ENCODE assay signal across 26 cellular contexts in the genomic region with DNA sequence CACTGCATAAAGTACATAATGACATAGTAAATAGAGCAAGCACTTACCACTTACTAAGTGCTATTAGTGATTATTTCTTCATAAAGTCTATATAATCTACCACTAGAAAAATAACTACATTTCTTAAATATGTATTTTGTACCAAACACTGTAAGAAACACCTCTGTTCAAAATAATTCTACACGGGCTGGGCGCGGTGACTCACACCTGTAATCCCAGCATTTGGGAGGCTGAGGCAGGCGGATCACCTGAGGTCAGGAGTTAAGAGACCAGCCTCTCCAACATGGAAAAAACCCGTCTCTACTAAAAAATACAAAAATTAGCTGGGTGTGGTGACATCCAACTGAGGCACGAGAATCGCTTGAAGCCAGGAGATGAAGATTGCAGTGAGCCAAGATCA.
"Had no signal": no experiment of that assay in that cellular context is flagged by ENCODE, and none has a peak within 500 bp of the region (broad histone marks: within the 10 kb centered on the region; RNA-seq: fewer than 3 reads in every experiment).

No MANE protein-coding gene starts in this region.

- H3K36me3 ChIP-seq: uterus had no signal

- H3K4me3 ChIP-seq: stomach, suprapubic skin, testis, thoracic aorta, thyroid gland, tibial artery, tibial nerve, transverse colon, upper lobe of left lung, upper lobe of right lung, uterus, vagina had no signal

- DNase-seq: stimulated activated CD4-positive, alpha-beta T cell treated with anti-CD3 and anti-CD28 coated beads, Interleukin-2, amount 100 ng/mL, for 48 hours; stimulated activated CD4-positive, alpha-beta T cell treated with anti-CD3 and anti-CD28 coated beads, Interleukin-4, amount 100 ng/mL, for 1 hour; stimulated activated CD4-positive, alpha-beta T cell treated with anti-CD3 and anti-CD28 coated beads, Interleukin-4, amount 100 ng/mL, for 24 hours; stimulated activated CD4-positive, alpha-beta T cell treated with anti-CD3 and anti-CD28 coated beads, Interleukin-4, amount 100 ng/mL, for 4 hours; stimulated activated CD8-positive, alpha-beta memory T cell treated with anti-CD3 and anti-CD28 coated beads, Interleukin-4, amount 100 ng/mL, for 48 hours; stimulated activated naive B cell treated with anti-CD40 and anti-IgM and Interleukin-4, amounts not matched to agents 10 μg/mL and 1 μg/mL and 100 μg/mL, for 72 hours; stimulated activated naive CD4-positive, alpha-beta T cell; stimulated activated naive CD4-positive, alpha-beta T cell treated with Interleukin-2 at 50 U/mL for 16 hours; stimulated activated naive CD8-positive, alpha-beta T cell treated with anti-CD3 and anti-CD28 coated beads, Interleukin-15, amount 100 ng/mL, for 72 hours; stimulated activated naive CD8-positive, alpha-beta T cell treated with anti-CD3 and anti-CD28 coated beads, Interleukin-15, Interleukin-2, amounts not matched to agents 100 U/mL and 50 U/mL, for 24 hours; stomach; substantia nigra; testis; thyroid gland; tibial artery; transverse colon; trophoblast cell; upper lobe of right lung; uterus had no signal

- H3K27me3 ChIP-seq: stomach, suprapubic skin, testis, thyroid gland, tibial artery, tibial nerve, transverse colon, upper lobe of left lung, upper lobe of right lung, uterus, vagina had no signal

- H3K4me1 ChIP-seq: stomach, suprapubic skin, testis, thyroid gland, tibial artery, tibial nerve, transverse colon, upper lobe of left lung, upper lobe of right lung, uterus, vagina had no signal

- H3K27ac ChIP-seq: stomach, suprapubic skin, testis, thoracic aorta, thyroid gland, tibial artery, tibial nerve, transverse colon, upper lobe of left lung, upper lobe of right lung, uterus, vagina had no signal

- H3K9me3 ChIP-seq: stomach, suprapubic skin, testis, thoracic aorta, thyroid gland, tibial artery, tibial nerve, transverse colon, upper lobe of left lung, upper lobe of right lung, uterus, vagina had no signal

- ATAC-seq: stimulated activated effector memory CD8-positive, alpha-beta T cell treated with anti-CD3 and anti-CD28 coated beads, Interleukin-12 subunit alpha, Interleukin-12 subunit beta, amount 100 ng/mL, for 72 hours; stimulated activated memory B cell treated with anti-CD40 and anti-IgM and Interleukin-4, amounts not matched to agents 10 μg/mL and 1 μg/mL and 100 μg/mL, for 72 hours; stimulated activated naive B cell treated with anti-CD40 and anti-IgM and Interleukin-4, amounts not matched to agents 10 μg/mL and 1 μg/mL and 100 μg/mL, for 72 hours; stimulated activated naive CD8-positive, alpha-beta T cell treated with anti-CD3 and anti-CD28 coated beads, Interleukin-15, amount 100 ng/mL, for 72 hours; stimulated activated naive CD8-positive, alpha-beta T cell treated with anti-CD3 and anti-CD28 coated beads, Interleukin-15, Interleukin-2, amounts not matched to agents 100 U/mL and 50 U/mL, for 24 hours; upper lobe of right lung had no signal
